14 cellular contexts compared by ENCODE assay signal in genomic region chr15:60086676-60087446, GRCh38.
"Had no signal": no experiment of that assay in that cellular context is flagged by ENCODE, and none has a peak within 500 bp of the region (broad histone marks: within the 10 kb centered on the region; RNA-seq: fewer than 3 reads in every experiment).

No MANE protein-coding gene starts in this region.

- H3K4me1 ChIP-seq: left ventricle myocardium inferior had no signal

- H3K9me3 ChIP-seq: esophagus squamous epithelium, left ventricle myocardium inferior, upper lobe of right lung had no signal

- DNase-seq: activated CD4-positive, alpha-beta T cell treated with anti-CD3 and anti-CD28 coated beads, Interleukin-2, amount 50 U/mL, for 4 hours; aorta; dermis blood vessel endothelial cell; effector memory CD8-positive, alpha-beta T cell; esophagus squamous epithelium; left ventricle myocardium inferior; mammary epithelial cell; midbrain; occipital lobe; stimulated activated CD4-positive, alpha-beta T cell treated with anti-CD3 and anti-CD28 coated beads, Interleukin-12 subunit alpha, Interleukin-12 subunit beta, amount 100 ng/mL, for 4 hours; stimulated activated CD4-positive, alpha-beta T cell treated with anti-CD3 and anti-CD28 coated beads, Interleukin-1b, Interleukin-23, amount 100 ng/mL, for 48 hours; stimulated activated CD8-positive, alpha-beta memory T cell treated with anti-CD3 and anti-CD28 coated beads, Interleukin-4, amount 100 ng/mL, for 48 hours; stimulated activated naive CD4-positive, alpha-beta T cell; upper lobe of right lung had no signal

- H3K36me3 ChIP-seq: esophagus squamous epithelium, left ventricle myocardium inferior, upper lobe of right lung had no signal

- ATAC-seq: effector memory CD8-positive, alpha-beta T cell; upper lobe of right lung had no signal

- H3K4me3 ChIP-seq: esophagus squamous epithelium, left ventricle myocardium inferior, upper lobe of right lung had no signal

- H3K27ac ChIP-seq: esophagus squamous epithelium, left ventricle myocardium inferior, upper lobe of right lung had no signal

- H3K27me3 ChIP-seq: upper lobe of right lung had no signal
